ENCODE assay signal across 19 cellular contexts in the genomic region with DNA sequence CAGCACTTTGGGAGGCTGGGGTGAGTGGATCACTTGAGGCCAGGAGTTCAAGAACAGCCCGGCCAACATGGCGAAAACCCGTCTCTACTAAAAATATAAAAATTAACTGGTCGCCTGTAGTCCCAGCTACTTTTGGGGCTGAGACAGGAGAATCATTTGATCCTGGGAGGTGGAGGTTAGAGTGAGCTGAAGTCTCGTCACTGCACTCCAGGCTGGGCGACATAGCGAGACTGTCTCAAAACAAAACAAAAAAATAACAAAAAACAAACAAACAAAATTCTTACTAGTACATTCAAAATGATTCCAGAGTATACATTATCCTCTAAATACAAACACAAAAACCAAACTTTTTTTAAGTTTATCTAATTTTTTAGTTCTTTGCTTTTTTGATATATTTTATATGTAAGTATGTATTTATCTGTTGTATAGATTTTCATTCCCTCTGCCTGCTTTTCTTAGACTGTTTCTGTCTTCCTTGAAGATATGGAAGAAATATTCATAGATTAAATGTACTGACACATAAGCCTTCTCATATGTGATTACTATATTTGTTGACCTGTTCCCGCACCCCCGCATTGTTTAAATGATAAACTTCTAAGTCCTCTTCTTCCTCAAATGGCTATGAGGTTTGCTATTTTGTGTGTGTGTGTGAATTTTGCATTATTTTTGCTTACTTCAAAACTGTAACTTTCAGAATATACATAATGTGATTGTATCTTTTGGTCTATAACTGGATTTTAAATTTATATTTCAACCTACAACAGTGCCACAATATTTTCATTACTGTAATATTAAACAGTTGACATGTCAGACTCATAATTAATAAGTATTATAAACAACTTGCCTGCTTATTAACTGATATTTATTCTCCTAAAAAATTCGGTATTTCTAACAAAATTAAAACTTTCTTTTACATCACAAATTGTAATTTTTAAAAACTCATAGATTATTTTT.
DNase-seq lines count a peak whose midpoint lies in the region; ATAC-seq, FAIRE-seq and TF ChIP-seq lines count a peak whose summit lies in the region.
"Had no signal": no experiment of that assay in that cellular context is flagged by ENCODE, and none has a peak within 500 bp of the region (broad histone marks: within the 10 kb centered on the region; RNA-seq: fewer than 3 reads in every experiment).

No MANE protein-coding gene starts in this region.

- H3K36me3 ChIP-seq in CD8-positive, alpha-beta memory T cell (ENCODE audit: insufficient read depth, low read length), result no peaks in the 10 kb centered on the region
- no peaks in the 10 kb centered on the region for H3K36me3 ChIP-seq in gastroesophageal sphincter
- no peaks in the 10 kb centered on the region for H3K36me3 ChIP-seq in naive thymus-derived CD4-positive, alpha-beta T cell (ENCODE audit: control insufficient read depth in 2 of 3, insufficient read depth in 3 of 3, low read length in 3 of 3)

- DNase-seq in CD8-positive, alpha-beta memory T cell, result no peak
- no peak for DNase-seq in RCC 7860 (ENCODE audit: low spot score)
- no peak for DNase-seq in frontal cortex (ENCODE audit: low spot score in 2 of 2)
- DNase-seq in GM10266 (ENCODE audit: extremely low spot score), result no peak
- DNase-seq in naive thymus-derived CD4-positive, alpha-beta T cell, result no peak
- DNase-seq: 8988T, C1 segment of cervical spinal cord, Caco-2, DMS79, EL, GF-D8, GM23248, H7, HCEC 1CT had no signal

- no peaks in the 10 kb centered on the region for H3K27me3 Mint-ChIP-seq in CD8-positive, alpha-beta memory T cell
- no peaks in the 10 kb centered on the region for H3K27me3 Mint-ChIP-seq in naive thymus-derived CD4-positive, alpha-beta T cell
- H3K27me3 Mint-ChIP-seq: CD4-positive, alpha-beta memory T cell had no signal

- POLR2A ChIA-PET in CD8-positive, alpha-beta memory T cell (lab: Charles Lee), result no interaction called here
- POLR2A ChIA-PET in naive thymus-derived CD4-positive, alpha-beta T cell (lab: Charles Lee), result no interaction called here

- 76 to 87% methylated on average over 7 of the region's 10 CpGs for WGBS in gastroesophageal sphincter (ENCODE audit: low coverage in 1 of 2), 2 donors

- FAIRE-seq in RCC 7860 (lab: Jason Lieb, UNC) (peak; percentile 27), frontal cortex (lab: Jason Lieb, UNC) (peak; percentile 34)
- FAIRE-seq: GM12892, H1 had no signal

- ATAC-seq in gastroesophageal sphincter (no peak), GM21717 (IDR thresholded peaks at IDR 0.05; ENCODE audit: unreplicated experiment) (no peak)
- ATAC-seq in naive thymus-derived CD4-positive, alpha-beta T cell, result no peak

- H3K4me3 Mint-ChIP-seq in CD8-positive, alpha-beta memory T cell, result no peak overlapping the region
- no peak overlapping the region for H3K4me3 Mint-ChIP-seq in naive thymus-derived CD4-positive, alpha-beta T cell
- H3K4me3 Mint-ChIP-seq: CD4-positive, alpha-beta memory T cell had no signal

- H3K4me1 ChIP-seq in CD8-positive, alpha-beta memory T cell (ENCODE audit: insufficient read depth, low read length), result no peaks in the 10 kb centered on the region
- no peaks in the 10 kb centered on the region for H3K4me1 ChIP-seq in gastroesophageal sphincter
- no peaks in the 10 kb centered on the region for H3K4me1 ChIP-seq in naive thymus-derived CD4-positive, alpha-beta T cell (ENCODE audit: control insufficient read depth in 2 of 2, insufficient read depth in 2 of 2, low read length in 2 of 2)
- H3K4me1 ChIP-seq: Caco-2 had no signal

- intact Hi-C loops in naive thymus-derived CD4-positive, alpha-beta T cell (cut with micrococcal nuclease), result no loop called here

- H3K27ac Mint-ChIP-seq in CD8-positive, alpha-beta memory T cell, result no peak overlapping the region
- no peak overlapping the region for H3K27ac Mint-ChIP-seq in naive thymus-derived CD4-positive, alpha-beta T cell
- H3K27ac Mint-ChIP-seq: CD4-positive, alpha-beta memory T cell had no signal

- no peaks in the 10 kb centered on the region for H3K36me3 Mint-ChIP-seq in CD8-positive, alpha-beta memory T cell
- no peaks in the 10 kb centered on the region for H3K36me3 Mint-ChIP-seq in naive thymus-derived CD4-positive, alpha-beta T cell
- H3K36me3 Mint-ChIP-seq: CD4-positive, alpha-beta memory T cell had no signal

- H3K27ac ChIP-seq in CD8-positive, alpha-beta memory T cell (ENCODE audit: low read depth, low read length), result peak overlapping the region; percentile 47
- H3K27ac ChIP-seq in gastroesophageal sphincter, result no peak overlapping the region
- H3K27ac ChIP-seq in naive thymus-derived CD4-positive, alpha-beta T cell (ENCODE audit: low read depth, low read length), result no peak overlapping the region
- H3K27ac ChIP-seq: GM23248 had no signal

- CTCF ChIA-PET in CD8-positive, alpha-beta memory T cell (lab: Charles Lee), result no interaction called here
- CTCF ChIA-PET in naive thymus-derived CD4-positive, alpha-beta T cell (lab: Charles Lee), result no interaction called here

- TF ChIP-seq CTCF in gastroesophageal sphincter (IDR thresholded peaks at IDR 0.05) (no peak), GM10266 (IDR thresholded peaks at IDR 0.05; ENCODE audit: control insufficient read depth, insufficient read depth, low read depth, missing control alignments) (no peak)

- H3K9me3 ChIP-seq in CD8-positive, alpha-beta memory T cell (ENCODE audit: low read length), result no peaks in the 10 kb centered on the region
- peaks cover 0 to 4% (median 0%) of the 10 kb centered on the region in 3 donors for H3K9me3 ChIP-seq in gastroesophageal sphincter
- no peaks in the 10 kb centered on the region for H3K9me3 ChIP-seq in naive thymus-derived CD4-positive, alpha-beta T cell (ENCODE audit: control insufficient read depth in 2 of 3, low read length in 3 of 3)
- H3K9me3 ChIP-seq: Caco-2 had no signal

- TF ChIP-seq EP300 in gastroesophageal sphincter (IDR thresholded peaks at IDR 0.05), result no peak

- H3K27me3 ChIP-seq in CD8-positive, alpha-beta memory T cell (ENCODE audit: insufficient read depth, low read length, poor library complexity, severe bottlenecking), result no peaks in the 10 kb centered on the region
- no peaks in the 10 kb centered on the region for H3K27me3 ChIP-seq in gastroesophageal sphincter
- no peaks in the 10 kb centered on the region for H3K27me3 ChIP-seq in naive thymus-derived CD4-positive, alpha-beta T cell (ENCODE audit: control insufficient read depth in 2 of 2, insufficient read depth in 2 of 2, low read length in 2 of 2)

- TF ChIP-seq POLR2A in gastroesophageal sphincter (IDR thresholded peaks at IDR 0.05), result no peak

- H3K9me3 Mint-ChIP-seq in CD8-positive, alpha-beta memory T cell, result peaks cover 0 to 7% (median 4%) of the 10 kb centered on the region in 5 donors
- peaks cover 0 to 9% (median 2%) of the 10 kb centered on the region in 11 donors for H3K9me3 Mint-ChIP-seq in naive thymus-derived CD4-positive, alpha-beta T cell

- no peaks in the 10 kb centered on the region for H3K4me1 Mint-ChIP-seq in CD8-positive, alpha-beta memory T cell
- H3K4me1 Mint-ChIP-seq in naive thymus-derived CD4-positive, alpha-beta T cell, result no peaks in the 10 kb centered on the region
- H3K4me1 Mint-ChIP-seq: CD4-positive, alpha-beta memory T cell had no signal

- H3K4me3 ChIP-seq in CD8-positive, alpha-beta memory T cell (ENCODE audit: low read length), result no peak overlapping the region
- no peak overlapping the region for H3K4me3 ChIP-seq in gastroesophageal sphincter
- no peak overlapping the region for H3K4me3 ChIP-seq in naive thymus-derived CD4-positive, alpha-beta T cell (ENCODE audit: low read length)
- H3K4me3 ChIP-seq: GM23248 had no signal
